2 cellular contexts compared by ENCODE assay signal in genomic region chr12:75960086-75960910, GRCh38.
TF ChIP-seq lines count a peak whose summit lies in the region.

No MANE protein-coding gene starts in this region.

TF ChIP-seq in IMR-90, 13 proteins besides CTCF, POLR2A, EP300 and RAD21 (continued from another document):
- no peak for TF ChIP-seq RFX5 (IDR thresholded peaks at IDR 0.05; ENCODE audit: low read depth, low read length)
- TF ChIP-seq USF2 (IDR thresholded peaks at IDR 0.05; ENCODE audit: low read depth, low read length): no peak
- TF ChIP-seq MAZ (IDR thresholded peaks at IDR 0.05; ENCODE audit: borderline replicate concordance, low read depth, low read length): no peak
- no peak for TF ChIP-seq MXI1 (IDR thresholded peaks at IDR 0.05; ENCODE audit: borderline replicate concordance, low read depth, low read length)
- no peak for TF ChIP-seq NFE2L2 (IDR thresholded peaks at IDR 0.05; ENCODE audit: low read depth, low read length)
- no peak for TF ChIP-seq FOS (IDR thresholded peaks at IDR 0.05; ENCODE audit: low read depth, low read length)
- TF ChIP-seq ELK1 (IDR thresholded peaks at IDR 0.05; ENCODE audit: borderline replicate concordance, low read depth, low read length): no peak
- TF ChIP-seq CHD1 (IDR thresholded peaks at IDR 0.05; ENCODE audit: low read depth, low read length): no peak
- no peak for TF ChIP-seq SMC3 (IDR thresholded peaks at IDR 0.05; ENCODE audit: low read depth, low read length)
- no peak for TF ChIP-seq RCOR1 (IDR thresholded peaks at IDR 0.05; ENCODE audit: insufficient replicate concordance, low read length)
TF ChIP-seq in IMR-90: peak in this region for 0.

TF ChIP-seq in GM12878, 131 proteins besides CTCF, POLR2A, EP300 and RAD21 (continued from another document):
- peak; percentile 87 for TF ChIP-seq TCF12 (IDR thresholded peaks at IDR 0.05; ENCODE audit: low read depth, low read length)
- TF ChIP-seq BHLHE40 (IDR thresholded peaks at IDR 0.05; ENCODE audit: borderline replicate concordance in 1 of 2, low read depth in 2 of 2, low read length in 1 of 2): peak in 1 of 2 experiments; percentile 10; a peak in 1 of 4 replicates
- TF ChIP-seq TCF3 (IDR thresholded peaks at IDR 0.05; ENCODE audit: borderline replicate concordance, insufficient read depth, low read depth, low read length): peak; percentile 33; the same call in 1 of the 2 replicates
- no peak for TF ChIP-seq USF1 (IDR thresholded peaks at IDR 0.05; ENCODE audit: borderline replicate concordance, extremely low read length, insufficient read depth, low read depth, low read length)
- no peak for TF ChIP-seq IRF4 (IDR thresholded peaks at IDR 0.05; ENCODE audit: low read depth, low read length)
- peak; percentile 46; the same call in 1 of the 2 replicates for TF ChIP-seq RELB (IDR thresholded peaks at IDR 0.05; ENCODE audit: low read depth)
- TF ChIP-seq NR2C1 (IDR thresholded peaks at IDR 0.05): no peak
- peak; percentile 62 for TF ChIP-seq IKZF1 (conservative IDR thresholded peaks at IDR 0.05)
- 0 out of 4 replicates have a peak, but pooled peaks of 1 of the 2 experiments have one; percentile 17 for TF ChIP-seq IKZF2 (IDR thresholded peaks at IDR 0.05)
- TF ChIP-seq DPF2 (IDR thresholded peaks at IDR 0.05): peak; percentile 68
- peak; percentile 60; the same call in 1 of the 2 replicates for TF ChIP-seq ZNF384 (IDR thresholded peaks at IDR 0.05; ENCODE audit: borderline replicate concordance, low read depth, low read length)
- TF ChIP-seq ZBTB40 (IDR thresholded peaks at IDR 0.05; ENCODE audit: borderline replicate concordance): peak; percentile 58; the same call in 1 of the 2 replicates
